ENCODE assay signal across 9 cellular contexts in the genomic region with DNA sequence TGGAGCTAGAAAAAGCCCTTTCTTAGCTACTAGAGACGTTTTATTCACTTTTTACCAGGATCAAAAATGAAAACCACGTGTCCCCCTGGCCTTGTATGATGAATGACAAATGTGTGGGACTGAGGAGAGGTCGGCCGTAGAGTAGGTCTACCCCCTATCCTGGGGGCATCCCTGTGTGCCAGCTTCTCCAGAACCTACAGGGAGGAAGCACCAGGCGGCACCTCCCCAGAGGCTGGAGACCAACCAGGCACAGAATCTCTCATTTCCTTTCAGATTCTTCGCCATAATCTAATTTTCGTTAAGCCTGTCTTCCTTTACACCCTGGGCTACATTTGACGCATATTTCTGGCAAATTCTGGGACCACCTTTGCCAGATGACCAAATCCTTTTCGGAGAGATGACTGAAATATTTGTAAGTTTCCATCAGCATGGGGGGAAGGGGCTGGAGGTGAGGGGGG. TPM values are rescaled to one million over a fixed set of nuclear protein-coding genes. Genes with fewer than 3 reads are reported as not detected.
A peak's percentile ranks its signal among the peaks of the same experiment; 100 is the strongest.
DNase-seq lines count a peak whose midpoint lies in the region; ATAC-seq, FAIRE-seq and TF ChIP-seq lines count a peak whose summit lies in the region.
"Had no signal": no experiment of that assay in that cellular context is flagged by ENCODE, and none has a peak within 500 bp of the region (broad histone marks: within the 10 kb centered on the region; RNA-seq: fewer than 3 reads in every experiment).

No MANE protein-coding gene starts in this region.

- TF ChIP-seq RAD21 in A549 (conservative IDR thresholded peaks at IDR 0.05 in 1 of 2, IDR thresholded peaks at IDR 0.05 in 1 of 2) (no peak), SK-N-SH (IDR thresholded peaks at IDR 0.05; ENCODE audit: low read length) (no peak)

- H2BK12ac ChIP-seq in trophoblast cell (ENCODE audit: low read length): peak overlapping the region; percentile 86

- no peaks in the 10 kb centered on the region for H3K9me3 ChIP-seq in A549
- H3K9me3 ChIP-seq in SK-N-SH: no peaks in the 10 kb centered on the region
- no peaks in the 10 kb centered on the region for H3K9me3 ChIP-seq in trophoblast cell (ENCODE audit: insufficient read depth, low read depth, low read length)

- H2BK5ac ChIP-seq in trophoblast cell (ENCODE audit: low read depth, low read length, poor library complexity): peak overlapping the region; percentile 62

- H4K91ac ChIP-seq in trophoblast cell (ENCODE audit: low read depth, low read length): peak overlapping the region; percentile 17

- H3K9me2 ChIP-seq in SK-N-SH: no peaks in the 10 kb centered on the region

- H3K27ac ChIP-seq in A549 (peak overlapping the region; percentile 100), SK-N-SH (ENCODE audit: low read depth in 2 of 2, low read length in 1 of 2) (peak overlapping the region; percentile 78 to 95), foreskin keratinocyte (peak overlapping the region; percentile 61), trophoblast cell (ENCODE audit: low read depth, low read length) (peak overlapping the region; percentile 24)

- no peak overlapping the region for H4K12ac ChIP-seq in trophoblast cell (ENCODE audit: low read depth, low read length)

- H3K36me3 ChIP-seq in SK-N-SH (replicated peaks in 1 of 2; ENCODE audit: control insufficient read depth in 1 of 2, insufficient read depth in 2 of 2, low read length in 1 of 2) (no peaks in the 10 kb centered on the region), trophoblast cell (ENCODE audit: control insufficient read depth in 1 of 2, insufficient read depth in 2 of 2, low read length in 2 of 2) (no peaks in the 10 kb centered on the region)

- peak in 1 of 2 experiments; percentile 1; a peak in 2 of 6 replicates for ATAC-seq in A549
- no peak for ATAC-seq in foreskin keratinocyte
- ATAC-seq in HG02678 (IDR thresholded peaks at IDR 0.05; ENCODE audit: unreplicated experiment): no peak
- no peak for ATAC-seq in GM19463 (IDR thresholded peaks at IDR 0.05; ENCODE audit: unreplicated experiment)
- ATAC-seq in left colon: no peak

- H2BK120ac ChIP-seq in trophoblast cell (ENCODE audit: insufficient read depth, low read length, poor library complexity): peak overlapping the region; percentile 62

- H3K27me3 ChIP-seq in SK-N-SH (ENCODE audit: insufficient read depth) (no peaks in the 10 kb centered on the region), foreskin keratinocyte (no peaks in the 10 kb centered on the region), trophoblast cell (ENCODE audit: insufficient read depth, low read length) (no peaks in the 10 kb centered on the region)

- POLR2A ChIA-PET in A549 (lab: Yijun Ruan, JAX): interaction anchor here (1.1 kb wide), 1 partner anchor 16 kb away, joined by 4 read pairs; a partner anchor contains a TSS
- POLR2A ChIA-PET in SK-N-SH (lab: Yijun Ruan, JAX): no interaction called here

- H3K79me2 ChIP-seq in SK-N-SH (ENCODE audit: insufficient read depth): peaks cover 16% of the 10 kb centered on the region
- no peaks in the 10 kb centered on the region for H3K79me2 ChIP-seq in trophoblast cell (ENCODE audit: control insufficient read depth, insufficient read depth, low read length, poor library complexity)

- no peaks in the 10 kb centered on the region for H4K20me1 ChIP-seq in SK-N-SH (ENCODE audit: insufficient read depth)

- WGBS in A549 (ENCODE audit: missing lambda C conversion rate): 40% methylated on average over 9 of the region's 9 CpGs
- WGBS in SK-N-SH (ENCODE audit: low lambda C conversion rate): 46% methylated on average over 9 of the region's 9 CpGs
- WGBS in trophoblast cell (ENCODE audit: extremely low coverage, insufficient coverage, insufficient read length): no CpG with 5 or more reads among the region's 9 CpGs

- H3K9ac ChIP-seq in SK-N-SH (peak overlapping the region; percentile 60), trophoblast cell (ENCODE audit: low read length) (no peak overlapping the region)

- peaks cover 14% of the 10 kb centered on the region for H3F3A ChIP-seq in SK-N-SH (replicated peaks; ENCODE audit: insufficient read depth)

- H3K4me3 ChIP-seq in A549: no peak overlapping the region
- H3K4me3 ChIP-seq in SK-N-SH (ENCODE audit: low read depth in 2 of 2, low read length in 1 of 2): no peak overlapping the region
- H3K4me3 ChIP-seq in trophoblast cell (ENCODE audit: low read depth, low read length): no peak overlapping the region

- H3K4ac ChIP-seq in trophoblast cell (ENCODE audit: low read depth, low read length): no peak overlapping the region

- CTCF ChIA-PET in A549 (lab: Yijun Ruan, JAX): interaction anchor here (0.6 to 2.0 kb wide), 3 partner anchors 16 to 82 kb away, joined by 3 to 8 read pairs (median 6); a partner anchor contains a TSS
- CTCF ChIA-PET in SK-N-SH (lab: Yijun Ruan, JAX): no interaction called here

- peak overlapping the region; percentile 34 for H2AK5ac ChIP-seq in trophoblast cell (ENCODE audit: low read length)

- TF ChIP-seq EP300 in A549 (IDR thresholded peaks at IDR 0.05): no peak
- no peak for TF ChIP-seq EP300 in SK-N-SH (IDR thresholded peaks at IDR 0.05; ENCODE audit: borderline replicate concordance in 1 of 2, low read depth in 1 of 2, low read length in 1 of 2)

- H3K4me2 ChIP-seq in A549 (peak overlapping the region; percentile 100), SK-N-SH (peak overlapping the region; percentile 70), trophoblast cell (ENCODE audit: low read length) (no peak overlapping the region)

- peaks cover 11% of the 10 kb centered on the region for H3K79me1 ChIP-seq in trophoblast cell (ENCODE audit: low read length)

- H3K14ac ChIP-seq in trophoblast cell (ENCODE audit: low read length): peak overlapping the region; percentile 19

- intact Hi-C loops in left colon (cut with DNase I, micrococcal nuclease): no loop called here

- H3K4me1 ChIP-seq in A549 (peaks cover 62% of the 10 kb centered on the region), SK-N-SH (ENCODE audit: control insufficient read depth in 1 of 2, insufficient read depth in 2 of 2, low read depth in 1 of 2, low read length in 1 of 2) (peaks cover 32 to 42% of the 10 kb centered on the region in 2 experiments; a peak in 3 of 4 replicates), foreskin keratinocyte (peaks cover 18% of the 10 kb centered on the region), trophoblast cell (ENCODE audit: control insufficient read depth in 1 of 2, insufficient read depth in 2 of 2, low read length in 2 of 2) (peaks cover 19 to 25% of the 10 kb centered on the region in 2 experiments)

- FAIRE-seq in A549 (lab: Jason Lieb, UNC): no peak

- DNase-seq in A549 (ENCODE audit: low read depth in 1 of 2, low spot score in 1 of 2): peak in 1 of 2 experiments; percentile 19
- no peak for DNase-seq in SK-N-SH
- no peak for DNase-seq in foreskin keratinocyte
- no peak for DNase-seq in trophoblast cell
- no peak for DNase-seq in stimulated activated CD4-positive, alpha-beta T cell treated with anti-CD3 and anti-CD28 coated beads, Interleukin-12 subunit alpha, Interleukin-12 subunit beta, amount 100 ng/mL, for 4 hours
- no peak for DNase-seq in left colon
- DNase-seq: NCI-H187 had no signal

- no peak overlapping the region for H3K23ac ChIP-seq in trophoblast cell (ENCODE audit: low read length)

- TF ChIP-seq CTCF in A549 (IDR thresholded peaks at IDR 0.05) (no peak), SK-N-SH (IDR thresholded peaks at IDR 0.05) (no peak), foreskin keratinocyte (conservative IDR thresholded peaks at IDR 0.05) (no peak)

- peak overlapping the region; percentile 1 for H4K8ac ChIP-seq in trophoblast cell (ENCODE audit: low read depth, low read length)

- peak overlapping the region; percentile 88 for H2AFZ ChIP-seq in SK-N-SH (ENCODE audit: low read depth)
- H2AFZ ChIP-seq in trophoblast cell (ENCODE audit: insufficient read depth, low read length, poor library complexity): no peak overlapping the region

- peak overlapping the region; percentile 28 for H3K18ac ChIP-seq in trophoblast cell (ENCODE audit: low read length)

- TF ChIP-seq POLR2A in A549 (IDR thresholded peaks at IDR 0.05; ENCODE audit: low read length): no peak

TF ChIP-seq in A549, 52 proteins besides CTCF, POLR2A, EP300 and RAD21:
- TF ChIP-seq, protein P1, sequence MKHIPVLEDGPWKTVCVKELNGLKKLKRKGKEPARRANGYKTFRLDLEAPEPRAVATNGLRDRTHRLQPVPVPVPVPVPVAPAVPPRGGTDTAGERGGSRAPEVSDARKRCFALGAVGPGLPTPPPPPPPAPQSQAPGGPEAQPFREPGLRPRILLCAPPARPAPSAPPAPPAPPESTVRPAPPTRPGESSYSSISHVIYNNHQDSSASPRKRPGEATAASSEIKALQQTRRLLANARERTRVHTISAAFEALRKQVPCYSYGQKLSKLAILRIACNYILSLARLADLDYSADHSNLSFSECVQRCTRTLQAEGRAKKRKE (CRISPR knock-in tag; IDR thresholded peaks at IDR 0.05; ENCODE audit: low read depth): 0 out of 2 replicates have a peak, but pooled peaks have one; percentile 53
- no peak for TF ChIP-seq EHMT2 (IDR thresholded peaks at IDR 0.05; ENCODE audit: low read depth)

TF ChIP-seq in SK-N-SH, 30 proteins besides CTCF, POLR2A, EP300 and RAD21:
- TF ChIP-seq YY1 (IDR thresholded peaks at IDR 0.05; ENCODE audit: low read depth): no peak
- no peak for TF ChIP-seq FOXJ3 (CRISPR knock-in tag; IDR thresholded peaks at IDR 0.05)
- TF ChIP-seq, protein P2, sequence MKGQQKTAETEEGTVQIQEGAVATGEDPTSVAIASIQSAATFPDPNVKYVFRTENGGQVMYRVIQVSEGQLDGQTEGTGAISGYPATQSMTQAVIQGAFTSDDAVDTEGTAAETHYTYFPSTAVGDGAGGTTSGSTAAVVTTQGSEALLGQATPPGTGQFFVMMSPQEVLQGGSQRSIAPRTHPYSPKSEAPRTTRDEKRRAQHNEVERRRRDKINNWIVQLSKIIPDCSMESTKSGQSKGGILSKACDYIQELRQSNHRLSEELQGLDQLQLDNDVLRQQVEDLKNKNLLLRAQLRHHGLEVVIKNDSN (IDR thresholded peaks at IDR 0.05; ENCODE audit: borderline replicate concordance, low read depth): no peak
- no peak for TF ChIP-seq CHD2 (IDR thresholded peaks at IDR 0.05; ENCODE audit: low read length, partially characterized antibody)
- no peak for TF ChIP-seq FOXM1 (IDR thresholded peaks at IDR 0.05; ENCODE audit: low read depth)
TF ChIP-seq in SK-N-SH: peak in this region for 0.

RNA-seq across cellular contexts. Expression of a gene that starts 15.9 kb away (rescaled TPM):
- polyA plus RNA-seq in A549 (2011; rRNA removed) (5.4 and 8.2 TPM in 2 replicates), A549 (2017; fragmentation: RNase III; extraction: RNeasy Plus Mini Kit Qiagen cat#74134 plus additional on column Dnase treatment) (6.0 to 8.7 TPM (median 7.1 TPM) in 3 replicates), SK-N-SH (2012; rRNA removed) (10.2 and 19.5 TPM in 2 replicates), foreskin keratinocyte (32.5 and 34.4 TPM in 2 replicates)
- polyA plus RNA-seq in A549 (2012; cell fraction: cytosol; rRNA removed): 22.0 and 31.0 TPM in 2 replicates
- 19.3 and 23.2 TPM in 2 replicates for polyA plus RNA-seq in A549 (2012; cell fraction: nucleus; rRNA removed)
- 3.6 and 6.2 TPM in 2 replicates for polyA minus RNA-seq in A549 (2011; rRNA and poly(A)+ RNA removed)
- polyA plus RNA-seq in SK-N-SH (2012; cell fraction: cytosol; rRNA removed): 11.9 and 18.3 TPM in 2 replicates
- 7.8 and 10.7 TPM in 2 replicates for polyA plus RNA-seq in SK-N-SH (2012; cell fraction: nucleus; rRNA removed)
- total RNA-seq in foreskin keratinocyte (24.1 and 27.8 TPM in 2 replicates), left colon (1 to 10 TPM; 1.7 to 4.2 TPM)
- 26.0 and 27.7 TPM in 2 replicates for polyA plus RNA-seq in trophoblast cell (2013)

Comparison
In these comparisons a context has a peak if more than half of its experiments do, and no peak if none do; other contexts are left out.
1. H3K27ac ChIP-seq: peak in every context shown above with its lines; median percentile 100 in A549; 86 in SK-N-SH; 61 in foreskin keratinocyte; 24 in trophoblast cell.